Comparison of ENCODE assay signal across 8 cellular contexts in genomic region chr12:31589896-31590729, GRCh38. TPM values are rescaled to one million over a fixed set of nuclear protein-coding genes. Genes with fewer than 3 reads are reported as not detected.
A peak's percentile ranks its signal among the peaks of the same experiment; 100 is the strongest.
DNase-seq lines count a peak whose midpoint lies in the region; ATAC-seq and TF ChIP-seq lines count a peak whose summit lies in the region.

No MANE protein-coding gene starts in this region.

- H3K27me3 ChIP-seq in MG63 (no peaks in the 10 kb centered on the region; the same call in 1 of the 2 replicates), lung (ENCODE audit: control insufficient read depth, insufficient read depth) (no peaks in the 10 kb centered on the region)

- peak overlapping the region; percentile 71 to 76 for H3K4me3 Mint-ChIP-seq in effector memory CD8-positive, alpha-beta T cell

- H3K9me3 ChIP-seq in MG63 = no peaks in the 10 kb centered on the region
- H3K9me3 ChIP-seq in lung (ENCODE audit: control insufficient read depth in 2 of 2, insufficient read depth in 1 of 2, low read length in 1 of 2) = no peaks in the 10 kb centered on the region

- H3K27me3 Mint-ChIP-seq in effector memory CD8-positive, alpha-beta T cell = peaks cover 64 to 70% of the 10 kb centered on the region in 2 donors

- H3K36me3 Mint-ChIP-seq in effector memory CD8-positive, alpha-beta T cell (ENCODE audit: insufficient read depth) = no peaks in the 10 kb centered on the region

- peak overlapping the region; percentile 89 to 100 for H3K27ac ChIP-seq in lung (ENCODE audit: low read depth in 1 of 2, low read length in 1 of 2)

- H3K4me3 ChIP-seq in MG63 (peak overlapping the region; percentile 90), lung (peak overlapping the region; percentile 89)

- H3K36me3 ChIP-seq in MG63 = no peaks in the 10 kb centered on the region
- H3K36me3 ChIP-seq in lung (ENCODE audit: control insufficient read depth in 2 of 2, insufficient read depth in 2 of 2, low read length in 2 of 2) = no peaks in the 10 kb centered on the region

- peaks cover 0 to 13% of the 10 kb centered on the region in 2 donors for H3K4me1 ChIP-seq in lung (ENCODE audit: control insufficient read depth in 2 of 2, insufficient read depth in 2 of 2, low read length in 2 of 2)

- peak; percentile 8 for ATAC-seq in effector memory CD8-positive, alpha-beta T cell (replicated peaks)
- ATAC-seq in lung (ENCODE audit: insufficient read depth, low FRiP score) = peak; percentile 70

- H3K4me1 Mint-ChIP-seq in effector memory CD8-positive, alpha-beta T cell (ENCODE audit: low read depth in 2 of 2) = peaks cover 8 to 9% of the 10 kb centered on the region in 2 donors

- TF ChIP-seq CTCF in lung (IDR thresholded peaks at IDR 0.05; ENCODE audit: control extremely low read depth, extremely low read depth) = no peak

- peak; percentile 20 for DNase-seq in activated CD4-positive, alpha-beta T cell treated with anti-CD3 and anti-CD28 coated beads for 48 hours
- no peak for DNase-seq in activated CD4-positive, alpha-beta T cell treated with anti-CD3 and anti-CD28 coated beads for 1 hour
- DNase-seq in HCEC 1CT (peak; percentile 55), MG63 (peak; percentile 87), UCSD-AML1 (lab: John Stamatoyannopoulos, UW; ENCODE audit: unreplicated experiment) (peak; percentile 50), lung (ENCODE audit: low spot score) (peak; percentile 55)
- no peak for DNase-seq in effector memory CD8-positive, alpha-beta T cell
- DNase-seq in stimulated activated CD8-positive, alpha-beta memory T cell treated with anti-CD3 and anti-CD28 coated beads, Interleukin-4, amount 100 ng/mL, for 24 hours (ENCODE audit: low read depth) = peak; percentile 20

- no peaks in the 10 kb centered on the region for H3K9me3 Mint-ChIP-seq in effector memory CD8-positive, alpha-beta T cell

- WGBS in lung, 2 donors = 0 to 1% methylated on average over 77 to 98 of the region's 98 CpGs

- H3K27ac Mint-ChIP-seq in effector memory CD8-positive, alpha-beta T cell = no peak overlapping the region

RNA-seq across cellular contexts. Expression of gene DENND5B, which starts 0.8 kb away (rescaled TPM):
- 8.7 and 14.5 TPM in 2 replicates for total RNA-seq in MG63 (2014; rRNA removed; shearing (Covaris generic); ENCODE audit: low replicate concordance)
- 10 to 100 TPM in 1 of 2 donors, 1 to 10 TPM in 1; 5.5 to 15.7 TPM for total RNA-seq in lung
- 1 to 10 TPM; 1.2 to 1.8 TPM for polyA plus RNA-seq in lung

Comparison
In these comparisons a context has a peak if more than half of its experiments do, and no peak if none do; other contexts are left out.
1. DNase-seq: peak in activated CD4-positive, alpha-beta T cell treated with anti-CD3 and anti-CD28 coated beads for 48 hours (single experiment), HCEC 1CT (single experiment), MG63 (single experiment), UCSD-AML1 (single experiment), lung (single experiment) and stimulated activated CD8-positive, alpha-beta memory T cell treated with anti-CD3 and anti-CD28 coated beads, Interleukin-4, amount 100 ng/mL, for 24 hours (single experiment); none in activated CD4-positive, alpha-beta T cell treated with anti-CD3 and anti-CD28 coated beads for 1 hour (single experiment) and effector memory CD8-positive, alpha-beta T cell (0 of 3).